ENCODE assay signal across 26 cellular contexts in genomic region chr20:11791316-11792228, GRCh38.
DNase-seq lines count a peak whose midpoint lies in the region; ATAC-seq and TF ChIP-seq lines count a peak whose summit lies in the region.
"Had no signal": no experiment of that assay in that cellular context is flagged by ENCODE, and none has a peak within 500 bp of the region (broad histone marks: within the 10 kb centered on the region; RNA-seq: fewer than 3 reads in every experiment).

No MANE protein-coding gene starts in this region.

- H3K4me1 Mint-ChIP-seq in HFFc6 (ENCODE audit: low read depth) (peaks cover 40% of the 10 kb centered on the region), WTC11 (peaks cover 31% of the 10 kb centered on the region)
- H3K4me1 Mint-ChIP-seq: immature natural killer cell had no signal

- POLR2A ChIA-PET in WTC11 (lab: Charles Lee): no interaction called here

- H3K27me3 Mint-ChIP-seq in HFFc6 (ENCODE audit: insufficient read depth) (no peaks in the 10 kb centered on the region; the same call in 1 of the 2 replicates), WTC11 (ENCODE audit: low read depth) (peaks cover 7% of the 10 kb centered on the region)
- H3K27me3 Mint-ChIP-seq: activated T-cell treated with anti-CD3 and anti-CD28 coated beads, Interleukin-2, amount 50 U/mL, for 24 hours had no signal

- H3K27ac Mint-ChIP-seq in HFFc6: peak overlapping the region; percentile 54; the same call in 1 of the 2 replicates
- no peak overlapping the region for H3K27ac Mint-ChIP-seq in WTC11
- H3K27ac Mint-ChIP-seq: activated CD8-positive, alpha-beta T cell treated with anti-CD3 and anti-CD28 coated beads, Interleukin-2, amount 10 ng/mL, durations not matched to agents 7 days and 5 days; activated naive CD4-positive, alpha-beta T cell treated with anti-CD3 and anti-CD28 coated beads for 36 hours; activated T-cell treated with anti-CD3 and anti-CD28 coated beads, Interleukin-2, amount 50 U/mL, for 24 hours; immature natural killer cell had no signal

- 85 to 88% methylated on average over 9 of the region's 10 CpGs for WGBS in mesodermal cell (ENCODE audit: insufficient coverage in 2 of 2), 2 experiments

- CTCF ChIA-PET in WTC11 (lab: Charles Lee): no interaction called here

- H3K4me1 ChIP-seq in mesodermal cell (ENCODE audit: control insufficient read depth, insufficient read depth, low read length, poor library complexity, severe bottlenecking): peaks cover 14% of the 10 kb centered on the region
- H3K4me1 ChIP-seq: BLaER1 treated with 17β-estradiol and CSF1 and Interleukin-3, amounts not matched to agents 10 nM and 100 nM; SJCRH30; transverse colon had no signal

- DNase-seq in A172 (ENCODE audit: low spot score) (peak; percentile 92), HFFc6 (peak; percentile 42), WTC11 (ENCODE audit: low spot score) (no peak), erythroblast (lab: John Stamatoyannopoulos, UW) (no peak)
- no peak for DNase-seq in stimulated activated CD4-positive, alpha-beta T cell treated with anti-CD3 and anti-CD28 coated beads, Interleukin-4, amount 100 ng/mL, for 4 hours
- DNase-seq: activated CD8-positive, alpha-beta T cell treated with anti-CD3 and anti-CD28 coated beads, Interleukin-2, amount 10 ng/mL, durations not matched to agents 7 days and 5 days; activated naive CD4-positive, alpha-beta T cell treated with anti-CD3 and anti-CD28 coated beads for 36 hours; activated T-cell treated with anti-CD3 and anti-CD28 coated beads, Interleukin-2, amount 50 U/mL, for 24 hours; anterior cingulate cortex; DMS 273 treated with DMSO at 0.1 percent for 48 hours; effector CD4-positive, alpha-beta T cell; immature natural killer cell; Karpas-422; NCI-H1105 treated with DMSO at 0.1 percent for 48 hours; NCI-H2107; NCI-H524 treated with DMSO at 0.1 percent for 48 hours; SJCRH30; stimulated activated naive CD8-positive, alpha-beta T cell treated with anti-CD3 and anti-CD28 coated beads, Interleukin-15, Interleukin-2, amounts not matched to agents 100 U/mL and 50 U/mL, for 24 hours; T-helper 2 cell; transverse colon; WERI-Rb-1 had no signal

- H3K9me3 ChIP-seq in mesodermal cell (ENCODE audit: control insufficient read depth, low read length): no peaks in the 10 kb centered on the region
- H3K9me3 ChIP-seq: BLaER1 treated with 17β-estradiol and CSF1 and Interleukin-3, amounts not matched to agents 10 nM and 100 nM; SJCRH30; transverse colon had no signal

- TF ChIP-seq CTCF in HFFc6 (IDR thresholded peaks at IDR 0.05) (no peak), WTC11 (IDR thresholded peaks at IDR 0.05) (no peak)

- no peak overlapping the region for H3K4me3 ChIP-seq in mesodermal cell (ENCODE audit: extremely low read depth, insufficient read depth, low read length, poor library complexity, severe bottlenecking)
- H3K4me3 ChIP-seq: BLaER1 treated with 17β-estradiol and CSF1 and Interleukin-3, amounts not matched to agents 10 nM and 100 nM; SJCRH30; transverse colon had no signal

- no peak for TF ChIP-seq POLR2A in erythroblast (IDR thresholded peaks at IDR 0.05; ENCODE audit: low read length)

- H3K36me3 ChIP-seq in mesodermal cell (ENCODE audit: control insufficient read depth, insufficient read depth, low read length): no peaks in the 10 kb centered on the region
- H3K36me3 ChIP-seq: BLaER1 treated with 17β-estradiol and CSF1 and Interleukin-3, amounts not matched to agents 10 nM and 100 nM; SJCRH30; transverse colon; WERI-Rb-1 had no signal

- ATAC-seq in WTC11 (peak; percentile 83), esophagus mucosa (no peak), GM18498 (IDR thresholded peaks at IDR 0.05; ENCODE audit: unreplicated experiment) (no peak)
- ATAC-seq: activated CD8-positive, alpha-beta T cell treated with anti-CD3 and anti-CD28 coated beads, Interleukin-2, amount 10 ng/mL, durations not matched to agents 7 days and 5 days; sciatic nerve; stimulated activated naive CD8-positive, alpha-beta T cell treated with anti-CD3 and anti-CD28 coated beads, Interleukin-15, Interleukin-2, amounts not matched to agents 100 U/mL and 50 U/mL, for 24 hours had no signal

- H3K36me3 Mint-ChIP-seq in HFFc6 (ENCODE audit: low read depth) (no peaks in the 10 kb centered on the region), WTC11 (no peaks in the 10 kb centered on the region)
- H3K36me3 Mint-ChIP-seq: immature natural killer cell had no signal

- peak overlapping the region; percentile 88 for H3K27ac ChIP-seq in mesodermal cell (ENCODE audit: low read depth, low read length, severe bottlenecking)
- H3K27ac ChIP-seq: BLaER1 treated with 17β-estradiol and CSF1 and Interleukin-3, amounts not matched to agents 10 nM and 100 nM; SJCRH30; transverse colon; WERI-Rb-1 had no signal

- peak overlapping the region; percentile 16; the same call in 1 of the 2 replicates for H3K4me3 Mint-ChIP-seq in HFFc6
- H3K4me3 Mint-ChIP-seq in WTC11: no peak overlapping the region
- H3K4me3 Mint-ChIP-seq: activated CD8-positive, alpha-beta T cell treated with anti-CD3 and anti-CD28 coated beads, Interleukin-2, amount 10 ng/mL, durations not matched to agents 7 days and 5 days; activated naive CD4-positive, alpha-beta T cell treated with anti-CD3 and anti-CD28 coated beads for 36 hours; activated T-cell treated with anti-CD3 and anti-CD28 coated beads, Interleukin-2, amount 50 U/mL, for 24 hours; immature natural killer cell had no signal

- H3K9me3 Mint-ChIP-seq in HFFc6 (no peaks in the 10 kb centered on the region), WTC11 (no peaks in the 10 kb centered on the region)
- H3K9me3 Mint-ChIP-seq: activated naive CD4-positive, alpha-beta T cell treated with anti-CD3 and anti-CD28 coated beads for 36 hours had no signal

TF ChIP-seq in WTC11, 78 proteins besides CTCF, POLR2A, EP300 and RAD21 (continues in another document):
- TF ChIP-seq SOX15 (CRISPR knock-in tag; IDR thresholded peaks at IDR 0.05) (no peak), SP1 (CRISPR knock-in tag; conservative IDR thresholded peaks at IDR 0.05) (no peak), ERG (CRISPR knock-in tag; IDR thresholded peaks at IDR 0.05) (no peak), ZBTB43 (CRISPR knock-in tag; IDR thresholded peaks at IDR 0.05) (no peak), FOXJ3 (CRISPR knock-in tag; IDR thresholded peaks at IDR 0.05; ENCODE audit: borderline replicate concordance) (no peak), TEAD4 (CRISPR knock-in tag; IDR thresholded peaks at IDR 0.05) (no peak), ZNF317 (CRISPR knock-in tag; IDR thresholded peaks at IDR 0.05; ENCODE audit: borderline replicate concordance, low read depth) (no peak), CREM (CRISPR knock-in tag; IDR thresholded peaks at IDR 0.05) (no peak), FOXP1 (CRISPR knock-in tag; IDR thresholded peaks at IDR 0.05; ENCODE audit: borderline replicate concordance) (no peak), CDX4 (CRISPR knock-in tag; IDR thresholded peaks at IDR 0.05; ENCODE audit: borderline replicate concordance) (no peak), FOXP4 (CRISPR knock-in tag; IDR thresholded peaks at IDR 0.05) (no peak), ZNF263 (CRISPR knock-in tag; IDR thresholded peaks at IDR 0.05; ENCODE audit: low read depth) (no peak)

Comparison
In these comparisons a context has a peak if more than half of its experiments do, and no peak if none do; other contexts are left out.
1. DNase-seq: peak in A172 (single experiment) and HFFc6 (single experiment); none in WTC11 (single experiment), stimulated activated CD4-positive, alpha-beta T cell treated with anti-CD3 and anti-CD28 coated beads, Interleukin-4, amount 100 ng/mL, for 4 hours (0 of 2) and erythroblast (0 of 2).